In genomic region chr3:76532423-76532822, GRCh38 we compare ENCODE assay signal across 3 cellular contexts.
"Had no signal": no experiment of that assay in that cellular context is flagged by ENCODE, and none has a peak within 500 bp of the region (broad histone marks: within the 10 kb centered on the region; RNA-seq: fewer than 3 reads in every experiment).

No MANE protein-coding gene starts in this region.

- DNase-seq: GDM1, GF-D8 had no signal

- H3K4me3 ChIP-seq: GM12878 had no signal

- ATAC-seq: GM12878 had no signal
